Comparison of ENCODE assay signal across 15 cellular contexts in genomic region chr5:145941677-145942130, GRCh38. TPM values are rescaled to one million over a fixed set of nuclear protein-coding genes. Genes with fewer than 3 reads are reported as not detected.
DNase-seq lines count a peak whose midpoint lies in the region; ATAC-seq and TF ChIP-seq lines count a peak whose summit lies in the region.
"Had no signal": no experiment of that assay in that cellular context is flagged by ENCODE, and none has a peak within 500 bp of the region (broad histone marks: within the 10 kb centered on the region; RNA-seq: fewer than 3 reads in every experiment).

No MANE protein-coding gene starts in this region.

- H3K9ac ChIP-seq in SK-N-SH = no peak overlapping the region

- no peak overlapping the region for H2AFZ ChIP-seq in SK-N-SH (ENCODE audit: low read depth)

- H3K79me2 ChIP-seq in SK-N-SH (ENCODE audit: insufficient read depth) = no peaks in the 10 kb centered on the region

- TF ChIP-seq CTCF in SK-N-SH (IDR thresholded peaks at IDR 0.05) = no peak
- no peak for TF ChIP-seq CTCF in epithelial cell of esophagus (IDR thresholded peaks at IDR 0.05; ENCODE audit: insufficient read depth, low read depth, low read length, missing control alignments)

- H3K36me3 ChIP-seq in SK-N-SH (replicated peaks in 1 of 2; ENCODE audit: control insufficient read depth in 1 of 2, insufficient read depth in 2 of 2, low read length in 1 of 2) = no peaks in the 10 kb centered on the region
- H3K36me3 ChIP-seq: right lobe of liver, thyroid gland had no signal

- DNase-seq in SK-N-SH (no peak), NOMO-1 treated with dmso at 0.1 percent for 144 hours (lab: John Stamatoyannopoulos, UW; ENCODE audit: unreplicated experiment) (peak; percentile 36), epithelial cell of esophagus (ENCODE audit: low read depth) (peak; percentile 93), midbrain (lab: John Stamatoyannopoulos, UW) (no peak)
- DNase-seq in stimulated activated CD4-positive, alpha-beta T cell treated with anti-CD3 and anti-CD28 coated beads, Interleukin-15, amount 100 ng/mL, for 24 hours = no peak
- DNase-seq: activated B cell treated with CpG ODN at 0.5 μM for 24 hours; activated effector memory CD4-positive, alpha-beta T cell treated with Interleukin-2 at 50 U/mL for 16 hours; kidney; naive B cell had no signal

- 62% methylated on average over 3 of the region's 3 CpGs for WGBS in SK-N-SH (ENCODE audit: low lambda C conversion rate)

- peaks cover 20 to 49% of the 10 kb centered on the region in 2 experiments for H3K4me1 ChIP-seq in SK-N-SH (ENCODE audit: control insufficient read depth in 1 of 2, insufficient read depth in 2 of 2, low read depth in 1 of 2, low read length in 1 of 2)

- no peak for TF ChIP-seq EP300 in SK-N-SH (IDR thresholded peaks at IDR 0.05; ENCODE audit: borderline replicate concordance in 1 of 2, low read depth in 1 of 2, low read length in 1 of 2)

- H3K27ac ChIP-seq in SK-N-SH (ENCODE audit: low read depth in 2 of 2, low read length in 1 of 2) (no peak overlapping the region), skin epidermis (peak overlapping the region in 11 of 21 experiments; percentile 2 to 58 (median 39))
- H3K27ac ChIP-seq: right lobe of liver had no signal

- H3F3A ChIP-seq in SK-N-SH (replicated peaks; ENCODE audit: insufficient read depth) = peaks cover 28% of the 10 kb centered on the region

- no peaks in the 10 kb centered on the region for H3K9me3 ChIP-seq in SK-N-SH
- H3K9me3 ChIP-seq: right lobe of liver, thyroid gland had no signal

- TF ChIP-seq RAD21 in SK-N-SH (IDR thresholded peaks at IDR 0.05; ENCODE audit: low read length) = no peak

- no peak overlapping the region for H3K4me2 ChIP-seq in SK-N-SH

- no peaks in the 10 kb centered on the region for H3K27me3 ChIP-seq in SK-N-SH (ENCODE audit: insufficient read depth)
- H3K27me3 ChIP-seq: right lobe of liver, thyroid gland had no signal

- POLR2A ChIA-PET in SK-N-SH (lab: Yijun Ruan, JAX) = no interaction called here

- ATAC-seq in SK-N-SH treated with all-trans-retinoic acid at 6 μM for 48 hours (no peak), HG02763 (IDR thresholded peaks at IDR 0.05; ENCODE audit: unreplicated experiment) (no peak)
- ATAC-seq: right lobe of liver, Right ventricle myocardium inferior had no signal

- H4K20me1 ChIP-seq in SK-N-SH (ENCODE audit: insufficient read depth) = no peaks in the 10 kb centered on the region

- H3K9me2 ChIP-seq in SK-N-SH = no peaks in the 10 kb centered on the region

- H3K4me3 ChIP-seq in SK-N-SH (ENCODE audit: low read depth in 2 of 2, low read length in 1 of 2) (no peak overlapping the region), epithelial cell of esophagus (ENCODE audit: low read length) (no peak overlapping the region), skin epidermis (no peak overlapping the region)
- H3K4me3 ChIP-seq: right lobe of liver, thyroid gland had no signal

- CTCF ChIA-PET in SK-N-SH (lab: Yijun Ruan, JAX) = no interaction called here

TF ChIP-seq in SK-N-SH, 30 proteins besides CTCF, POLR2A, EP300 and RAD21:
- no peak; the same call in 1 of the 2 replicates for TF ChIP-seq FOSL2 (IDR thresholded peaks at IDR 0.05; ENCODE audit: borderline replicate concordance, low read depth)
- 0 out of 2 replicates have a peak, but pooled peaks have one; percentile 22 for TF ChIP-seq JUND (IDR thresholded peaks at IDR 0.05)

TF ChIP-seq in SK-N-SH treated with all-trans-retinoic acid at 6 μM for 48 hours, 23 proteins besides CTCF, POLR2A, EP300 and RAD21:
- TF ChIP-seq RARB (CRISPR knock-in tag; IDR thresholded peaks at IDR 0.05) = no peak
- TF ChIP-seq ZNF565 (CRISPR knock-in tag; conservative IDR thresholded peaks at IDR 0.05; ENCODE audit: low read depth) = no peak
- TF ChIP-seq GLIS3 (CRISPR knock-in tag; IDR thresholded peaks at IDR 0.05) = no peak
- no peak for TF ChIP-seq TOX (CRISPR knock-in tag; IDR thresholded peaks at IDR 0.05; ENCODE audit: borderline replicate concordance)
- TF ChIP-seq TCF4 (CRISPR knock-in tag; IDR thresholded peaks at IDR 0.05; ENCODE audit: borderline replicate concordance) = no peak
- TF ChIP-seq TSHZ2 (CRISPR knock-in tag; IDR thresholded peaks at IDR 0.05) = no peak
- TF ChIP-seq CSDC2 (CRISPR knock-in tag; IDR thresholded peaks at IDR 0.05) = no peak
- TF ChIP-seq ZC3H10 (CRISPR knock-in tag; IDR thresholded peaks at IDR 0.05) = no peak
- no peak for TF ChIP-seq PATZ1 (CRISPR knock-in tag; IDR thresholded peaks at IDR 0.05; ENCODE audit: borderline replicate concordance)
- no peak for TF ChIP-seq BACH2 (CRISPR knock-in tag; IDR thresholded peaks at IDR 0.05; ENCODE audit: borderline replicate concordance)
- TF ChIP-seq CREB5 (CRISPR knock-in tag; IDR thresholded peaks at IDR 0.05; ENCODE audit: low read depth) = no peak
- no peak for TF ChIP-seq OSR1 (CRISPR knock-in tag; IDR thresholded peaks at IDR 0.05)
- TF ChIP-seq ZNF8 (CRISPR knock-in tag; IDR thresholded peaks at IDR 0.05) = no peak
- TF ChIP-seq ISL1 (CRISPR knock-in tag; IDR thresholded peaks at IDR 0.05) = no peak
- no peak for TF ChIP-seq SNAI2 (CRISPR knock-in tag; IDR thresholded peaks at IDR 0.05)
- TF ChIP-seq ZNF70 (CRISPR knock-in tag; IDR thresholded peaks at IDR 0.05) = no peak
- no peak for TF ChIP-seq ZFP30 (CRISPR knock-in tag; IDR thresholded peaks at IDR 0.05)
TF ChIP-seq in SK-N-SH treated with all-trans-retinoic acid at 6 μM for 48 hours: peak in this region for 0.

RNA-seq across cellular contexts. Expression of gene SH3RF2, which starts 5.3 kb away (rescaled TPM):
- 0.87 and 0.93 TPM in 2 replicates for polyA plus RNA-seq in SK-N-SH (2012; rRNA removed)
- polyA plus RNA-seq in SK-N-SH (2012; cell fraction: cytosol; rRNA removed) = 0.36 and 0.47 TPM in 2 replicates
- polyA plus RNA-seq in SK-N-SH (2012; cell fraction: nucleus; rRNA removed) = 1.8 and 2.0 TPM in 2 replicates

Comparison
In these comparisons a context has a peak if more than half of its experiments do, and no peak if none do; other contexts are left out.
1. DNase-seq: peak in NOMO-1 treated with dmso at 0.1 percent for 144 hours (single experiment) and epithelial cell of esophagus (single experiment); none in SK-N-SH (single experiment), stimulated activated CD4-positive, alpha-beta T cell treated with anti-CD3 and anti-CD28 coated beads, Interleukin-15, amount 100 ng/mL, for 24 hours (single experiment) and midbrain (single experiment).
2. H3K27ac ChIP-seq: peak in skin epidermis (11 of 21); none in SK-N-SH (0 of 2).